Comparison of ENCODE assay signal across 15 cellular contexts in the genomic region with DNA sequence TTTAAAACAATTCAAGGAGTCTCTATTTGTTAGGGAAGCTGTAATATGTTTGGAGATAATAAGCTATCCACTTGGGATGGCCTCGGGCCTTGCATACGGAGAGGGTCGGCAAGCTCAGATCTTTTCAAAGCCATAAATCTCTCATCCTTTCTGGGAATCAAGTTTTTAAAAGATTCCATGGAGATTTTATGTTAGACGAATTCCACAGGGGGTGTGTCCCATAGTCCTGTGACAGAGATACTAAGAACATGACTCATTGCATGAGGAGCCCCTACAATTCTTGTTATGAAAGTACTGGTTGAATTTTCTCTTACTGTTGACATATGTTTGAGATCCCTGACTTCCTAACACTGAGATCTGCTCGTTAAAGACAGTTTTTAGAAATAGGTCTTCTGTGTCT.
A peak's percentile ranks its signal among the peaks of the same experiment; 100 is the strongest.
DNase-seq lines count a peak whose midpoint lies in the region; ATAC-seq, FAIRE-seq and TF ChIP-seq lines count a peak whose summit lies in the region.
"Had no signal": no experiment of that assay in that cellular context is flagged by ENCODE, and none has a peak within 500 bp of the region (broad histone marks: within the 10 kb centered on the region; RNA-seq: fewer than 3 reads in every experiment).

No MANE protein-coding gene starts in this region.

- H3K27me3 ChIP-seq in hepatocyte (no peaks in the 10 kb centered on the region), tibial artery (no peaks in the 10 kb centered on the region), right lobe of liver (no peaks in the 10 kb centered on the region)

- H3K4me1 ChIP-seq in hepatocyte (ENCODE audit: insufficient read depth): peaks cover 41% of the 10 kb centered on the region
- peaks cover 0 to 100% (median 63%) of the 10 kb centered on the region in 4 donors for H3K4me1 ChIP-seq in tibial artery
- H3K4me1 ChIP-seq in right lobe of liver: no peaks in the 10 kb centered on the region

- 29% methylated on average over 5 of the region's 5 CpGs for WGBS in hepatocyte (ENCODE audit: low lambda C conversion rate, missing lambda C conversion rate)
- 73% methylated on average over 5 of the region's 5 CpGs for WGBS in right lobe of liver (ENCODE audit: insufficient coverage, low coverage, low lambda C conversion rate, missing lambda C conversion rate)

- H3K36me3 ChIP-seq in hepatocyte (replicated peaks; ENCODE audit: insufficient read depth, low read depth) (no peaks in the 10 kb centered on the region), tibial artery (peaks cover 0 to 4% (median 0%) of the 10 kb centered on the region in 3 donors), right lobe of liver (no peaks in the 10 kb centered on the region)

- H2AFZ ChIP-seq in hepatocyte: no peak overlapping the region

- no peak for TF ChIP-seq POLR2A in H54 (IDR thresholded peaks at IDR 0.05; ENCODE audit: low read depth, low read length)
- no peak for TF ChIP-seq POLR2A in right lobe of liver (IDR thresholded peaks at IDR 0.05)
- TF ChIP-seq POLR2A in GM12891 (IDR thresholded peaks at IDR 0.05; ENCODE audit: low read depth, low read length): no peak

- H4K20me1 ChIP-seq in hepatocyte (ENCODE audit: insufficient read depth, poor library complexity, severe bottlenecking): no peaks in the 10 kb centered on the region

- ATAC-seq in right lobe of liver: no peak
- ATAC-seq: effector memory CD8-positive, alpha-beta T cell had no signal

- H3K4me3 ChIP-seq in hepatocyte (no peak overlapping the region), tibial artery (no peak overlapping the region), right lobe of liver (no peak overlapping the region)

- H3K9me3 ChIP-seq in hepatocyte (ENCODE audit: low read depth) (no peaks in the 10 kb centered on the region), tibial artery (no peaks in the 10 kb centered on the region), right lobe of liver (no peaks in the 10 kb centered on the region)

- peak overlapping the region; percentile 4 for H3K4me2 ChIP-seq in hepatocyte

- FAIRE-seq in H54 (lab: Jason Lieb, UNC): peak; percentile 64
- no peak for FAIRE-seq in GM12891 (lab: Jason Lieb, UNC)

- H3K27ac ChIP-seq in hepatocyte (peak overlapping the region; percentile 79), tibial artery (peak overlapping the region; percentile 55 to 75), right lobe of liver (peak overlapping the region in 1 of 3 donors; percentile 19)

- H3K9me2 ChIP-seq in hepatocyte (replicated peaks; ENCODE audit: insufficient read depth): no peaks in the 10 kb centered on the region

- intact Hi-C loops in tibial artery (cut with DNase I; ENCODE audit: low total_unique reads): no loop called here
- intact Hi-C loops in right lobe of liver (cut with DNase I): no loop called here

- TF ChIP-seq CTCF in hepatocyte (IDR thresholded peaks at IDR 0.05; ENCODE audit: poor library complexity): no peak
- no peak for TF ChIP-seq CTCF in tibial artery (IDR thresholded peaks at IDR 0.05)
- TF ChIP-seq CTCF in right lobe of liver (IDR thresholded peaks at IDR 0.05): no peak

- H3K79me2 ChIP-seq in hepatocyte: no peaks in the 10 kb centered on the region

- no peak for DNase-seq in H54 (ENCODE audit: insufficient read length, low spot score)
- DNase-seq in amniotic stem cell (lab: John Stamatoyannopoulos, UW): peak; percentile 19
- peak; percentile 60 for DNase-seq in hepatocyte (ENCODE audit: low spot score)
- DNase-seq in tibial artery: no peak
- DNase-seq in activated CD4-positive, CD25-positive, alpha-beta regulatory T cell treated with anti-CD3 and anti-CD28 coated beads, Interleukin-2, amount 50 U/mL, for 72 hours: no peak
- no peak for DNase-seq in right lobe of liver
- DNase-seq in hippocampal formation (lab: John Stamatoyannopoulos, UW): no peak
- no peak for DNase-seq in GM12891 (ENCODE audit: insufficient read length, low spot score)
- DNase-seq: activated CD4-positive, alpha-beta T cell treated with anti-CD3 and anti-CD28 coated beads, Interleukin-2, amount 50 U/mL, for 4 hours; effector memory CD8-positive, alpha-beta T cell; immature natural killer cell; MV-4-11; NCI-H526; stimulated activated CD4-positive, alpha-beta T cell treated with anti-CD3 and anti-CD28 coated beads, Interleukin-4, amount 100 ng/mL, for 1 hour; substantia nigra had no signal

TF ChIP-seq in GM12891, 5 proteins besides CTCF, POLR2A, EP300 and RAD21:
- no peak for TF ChIP-seq POU2F2 (IDR thresholded peaks at IDR 0.05; ENCODE audit: low read depth, low read length)
- TF ChIP-seq PAX5 (IDR thresholded peaks at IDR 0.05; ENCODE audit: insufficient read depth, low read length, severe bottlenecking): no peak
- TF ChIP-seq TAF1 (IDR thresholded peaks at IDR 0.05; ENCODE audit: low read depth, low read length): no peak
- no peak for TF ChIP-seq SPI1 (IDR thresholded peaks at IDR 0.05; ENCODE audit: low read depth, low read length)
- TF ChIP-seq POLR2AphosphoS5 (IDR thresholded peaks at IDR 0.05; ENCODE audit: low read depth, low read length): no peak

Comparison
In these comparisons a context has a peak if more than half of its experiments do, and no peak if none do; other contexts are left out.
1. DNase-seq: peak in amniotic stem cell (single experiment) and hepatocyte (single experiment); none in H54 (single experiment), tibial artery (0 of 2), activated CD4-positive, CD25-positive, alpha-beta regulatory T cell treated with anti-CD3 and anti-CD28 coated beads, Interleukin-2, amount 50 U/mL, for 72 hours (single experiment), right lobe of liver (0 of 3), hippocampal formation (0 of 2) and GM12891 (single experiment).